In genomic region chr17:2070241-2071023, GRCh38 we compare ENCODE assay signal across 1 cellular context.
TF ChIP-seq lines count a peak whose summit lies in the region.

No MANE protein-coding gene starts in this region.

TF ChIP-seq in H1, 55 proteins besides CTCF, POLR2A, EP300 and RAD21 (continued from another document):
- TF ChIP-seq, protein P1, sequence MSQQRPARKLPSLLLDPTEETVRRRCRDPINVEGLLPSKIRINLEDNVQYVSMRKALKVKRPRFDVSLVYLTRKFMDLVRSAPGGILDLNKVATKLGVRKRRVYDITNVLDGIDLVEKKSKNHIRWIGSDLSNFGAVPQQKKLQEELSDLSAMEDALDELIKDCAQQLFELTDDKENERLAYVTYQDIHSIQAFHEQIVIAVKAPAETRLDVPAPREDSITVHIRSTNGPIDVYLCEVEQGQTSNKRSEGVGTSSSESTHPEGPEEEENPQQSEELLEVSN (IDR thresholded peaks at IDR 0.05): no peak
